Comparison of ENCODE assay signal across 19 cellular contexts in the genomic region with DNA sequence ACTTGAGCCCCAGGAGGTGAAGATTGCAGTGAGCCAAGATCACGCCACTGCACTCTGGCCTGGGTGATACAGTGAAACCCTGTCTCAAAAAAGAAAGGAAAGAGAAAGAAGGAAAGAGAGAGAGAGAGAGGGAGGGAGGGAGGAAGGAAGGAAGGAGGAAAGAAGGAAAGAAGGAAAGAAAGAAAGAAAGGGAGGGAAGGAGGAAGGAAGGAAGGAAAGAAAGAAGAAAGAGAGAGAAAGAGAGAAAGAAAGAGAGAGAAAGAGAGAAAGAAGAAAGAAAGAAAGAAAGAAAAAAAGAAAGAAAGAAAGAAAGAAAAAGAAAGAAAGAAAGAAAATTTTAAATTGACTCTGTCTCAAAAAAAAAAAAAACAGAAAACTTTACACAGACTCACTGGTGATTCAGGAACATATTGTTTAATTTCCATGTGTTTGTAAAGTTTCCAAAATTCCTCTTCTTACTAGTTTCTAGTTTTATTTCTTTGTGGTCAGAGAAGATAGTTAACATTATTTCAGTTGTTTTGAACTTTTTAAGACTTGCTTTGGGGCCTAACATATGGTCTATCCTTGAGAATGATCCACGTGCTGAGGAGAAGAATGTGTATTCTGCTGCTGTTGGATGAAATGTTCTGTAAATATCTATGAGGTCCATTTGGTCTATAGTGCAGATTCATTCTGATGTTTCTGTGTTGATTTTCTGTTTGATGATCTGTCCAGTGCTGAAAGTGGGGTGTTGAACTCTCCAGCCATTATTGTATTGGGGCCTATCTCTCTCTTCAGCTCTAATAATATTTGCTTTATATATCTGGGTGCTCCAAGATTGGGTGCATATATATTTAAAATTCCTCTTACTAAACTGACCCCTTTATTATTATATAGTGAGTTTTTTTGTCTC.
DNase-seq lines count a peak whose midpoint lies in the region; ATAC-seq, FAIRE-seq and TF ChIP-seq lines count a peak whose summit lies in the region.
"Had no signal": no experiment of that assay in that cellular context is flagged by ENCODE, and none has a peak within 500 bp of the region (broad histone marks: within the 10 kb centered on the region; RNA-seq: fewer than 3 reads in every experiment).

No MANE protein-coding gene starts in this region.

- no peak overlapping the region for H3K4me3 ChIP-seq in AG09309 (ENCODE audit: control insufficient read depth, low read depth, low read length)
- no peak overlapping the region for H3K4me3 ChIP-seq in GM23248
- no peak overlapping the region for H3K4me3 ChIP-seq in GM12878
- H3K4me3 ChIP-seq in fibroblast of villous mesenchyme (ENCODE audit: low read depth, low read length) = no peak overlapping the region

- 21 to 24% methylated on average over 2 of the region's 2 CpGs for WGBS in GM23248 (ENCODE audit: low coverage in 1 of 2, low lambda C conversion rate in 2 of 2, missing lambda C conversion rate in 2 of 2), 2 experiments
- WGBS in GM12878 (ENCODE audit: insufficient coverage, insufficient replicate concordance, low lambda C conversion rate, missing lambda C conversion rate) = 17% methylated on average over 2 of the region's 2 CpGs

- no peak for TF ChIP-seq EP300 in GM12878 (IDR thresholded peaks at IDR 0.05; ENCODE audit: borderline replicate concordance in 1 of 2, control insufficient read depth in 1 of 2, low read depth in 2 of 2, low read length in 2 of 2)

- no peaks in the 10 kb centered on the region for H3K9me2 ChIP-seq in GM23248 (ENCODE audit: insufficient read depth)

- peaks cover under 1% of the 10 kb centered on the region; the same call in 1 of the 2 replicates for H3K4me1 ChIP-seq in GM23248 (ENCODE audit: insufficient read depth)
- no peaks in the 10 kb centered on the region for H3K4me1 ChIP-seq in GM12878 (ENCODE audit: control insufficient read depth, insufficient read depth, low read length)

- RAD21 ChIA-PET in GM12878 (lab: Charles Lee; ENCODE audit: unreplicated experiment) = no interaction called here

- POLR2A ChIA-PET in GM12878 (lab: Charles Lee) = no interaction called here

- H3K27me3 ChIP-seq in GM23248 (replicated peaks; ENCODE audit: insufficient read depth) = no peaks in the 10 kb centered on the region
- no peaks in the 10 kb centered on the region; a peak in 1 of 4 replicates for H3K27me3 ChIP-seq in GM12878 (replicated peaks in 1 of 2; ENCODE audit: control insufficient read depth in 2 of 2, insufficient read depth in 2 of 2, low read length in 1 of 2)

- H3K79me2 ChIP-seq in GM23248 (ENCODE audit: insufficient read depth) = no peaks in the 10 kb centered on the region
- no peaks in the 10 kb centered on the region for H3K79me2 ChIP-seq in GM12878 (ENCODE audit: control insufficient read depth, insufficient read depth, low read length)

- H3K9me3 ChIP-seq in GM23248 (ENCODE audit: low read depth) (no peaks in the 10 kb centered on the region), GM12878 (replicated peaks; ENCODE audit: control insufficient read depth, insufficient read depth, low read length) (no peaks in the 10 kb centered on the region)

- no peak for TF ChIP-seq RAD21 in GM12878 (IDR thresholded peaks at IDR 0.05; ENCODE audit: insufficient read depth, low read depth, low read length)

- H2AFZ ChIP-seq in GM23248 (no peak overlapping the region), GM12878 (ENCODE audit: control insufficient read depth, low read depth, low read length) (no peak overlapping the region)

- no peaks in the 10 kb centered on the region for H3K36me3 ChIP-seq in GM23248 (ENCODE audit: low read depth)
- H3K36me3 ChIP-seq in GM12878 (ENCODE audit: control insufficient read depth in 2 of 2, insufficient read depth in 2 of 2, low read length in 1 of 2) = no peaks in the 10 kb centered on the region

- DNase-seq in AG09309 (ENCODE audit: low read depth) = peak; percentile 58
- peak; percentile 23 for DNase-seq in GM23248
- DNase-seq in GM12878 (ENCODE audit: low read depth, low spot score) = no peak
- DNase-seq in fibroblast of villous mesenchyme (ENCODE audit: low read depth) = peak; percentile 64
- no peak for DNase-seq in HuH-7 (ENCODE audit: low spot score)
- DNase-seq in occipital lobe (lab: John Stamatoyannopoulos, UW) = no peak
- DNase-seq in NCI-H526 treated with DMSO at 0.1 percent for 48 hours (lab: John Stamatoyannopoulos, UW) = no peak
- DNase-seq: CD4-positive, alpha-beta memory T cell; DND-41; H9; MM.1S; NCI-H1105; NCI-H187 treated with DMSO at 0.1 percent for 48 hours; NCI-H2171; NCI-H446 treated with DMSO at 0.1 percent for 48 hours; NCI-H82; Right ventricle myocardium superior had no signal

- H4K20me1 ChIP-seq in GM23248 (ENCODE audit: insufficient read depth) (no peaks in the 10 kb centered on the region), GM12878 (ENCODE audit: control insufficient read depth, insufficient read depth) (no peaks in the 10 kb centered on the region)

- TF ChIP-seq CTCF in AG09309 (IDR thresholded peaks at IDR 0.05; ENCODE audit: control insufficient read depth, insufficient read depth, low read depth, low read length, missing control alignments) (no peak), GM12878 (IDR thresholded peaks at IDR 0.05 in 2 of 3, conservative IDR thresholded peaks at IDR 0.05 in 1 of 3; ENCODE audit: control insufficient read depth in 2 of 3, extremely low read depth in 1 of 3, insufficient read depth in 1 of 3, low read depth in 3 of 3, low read length in 3 of 3) (no peak), fibroblast of villous mesenchyme (IDR thresholded peaks at IDR 0.05; ENCODE audit: insufficient read depth, low read depth, low read length) (no peak)

- CTCF ChIA-PET in GM12878 (lab: Yijun Ruan, JAX) = no interaction called here

- no peak overlapping the region for H3K27ac ChIP-seq in GM23248
- H3K27ac ChIP-seq in GM12878 (ENCODE audit: control insufficient read depth, insufficient read depth) = no peak overlapping the region

- intact Hi-C loops in GM12878 (cut with micrococcal nuclease; ENCODE audit: unreplicated experiment) = no loop called here

- BruUV-seq in GM12878 (replicated peaks; lab: Mats Ljungman, UMichigan) = no TSS peak

- SMC1A ChIA-PET in GM12878 (lab: Charles Lee; ENCODE audit: uncharacterized antibody, unreplicated experiment) = no interaction called here

- no peaks in the 10 kb centered on the region for H3F3A ChIP-seq in GM23248 (ENCODE audit: insufficient read depth)

- TF ChIP-seq POLR2A in GM12878 (IDR thresholded peaks at IDR 0.05; ENCODE audit: low read depth, low read length) = no peak

- in situ Hi-C loops in GM23248 (cut with MboI) (no loop called here), GM12878 (cut with MboI) (no loop called here)

- H3K9ac ChIP-seq in GM23248 (no peak overlapping the region), GM12878 (ENCODE audit: control insufficient read depth, insufficient read depth, low read length) (no peak overlapping the region)

- no peak for FAIRE-seq in GM12878 (lab: Jason Lieb, UNC)

- H3K4me2 ChIP-seq in GM23248 (ENCODE audit: unreplicated experiment) = no peak overlapping the region
- no peak overlapping the region for H3K4me2 ChIP-seq in GM12878 (ENCODE audit: control insufficient read depth, insufficient read depth)

- no peak for ATAC-seq in GM12878
- ATAC-seq in HG02840 (IDR thresholded peaks at IDR 0.05; ENCODE audit: low FRiP score, unreplicated experiment) = no peak
- ATAC-seq: Panc1 had no signal

TF ChIP-seq in GM12878, 131 proteins besides CTCF, POLR2A, EP300 and RAD21:
- TF ChIP-seq JUND (IDR thresholded peaks at IDR 0.05; ENCODE audit: low read depth, low read length) (no peak), ZNF24 (IDR thresholded peaks at IDR 0.05) (no peak), HDGF (IDR thresholded peaks at IDR 0.05) (no peak)
- TF ChIP-seq, protein P1, sequence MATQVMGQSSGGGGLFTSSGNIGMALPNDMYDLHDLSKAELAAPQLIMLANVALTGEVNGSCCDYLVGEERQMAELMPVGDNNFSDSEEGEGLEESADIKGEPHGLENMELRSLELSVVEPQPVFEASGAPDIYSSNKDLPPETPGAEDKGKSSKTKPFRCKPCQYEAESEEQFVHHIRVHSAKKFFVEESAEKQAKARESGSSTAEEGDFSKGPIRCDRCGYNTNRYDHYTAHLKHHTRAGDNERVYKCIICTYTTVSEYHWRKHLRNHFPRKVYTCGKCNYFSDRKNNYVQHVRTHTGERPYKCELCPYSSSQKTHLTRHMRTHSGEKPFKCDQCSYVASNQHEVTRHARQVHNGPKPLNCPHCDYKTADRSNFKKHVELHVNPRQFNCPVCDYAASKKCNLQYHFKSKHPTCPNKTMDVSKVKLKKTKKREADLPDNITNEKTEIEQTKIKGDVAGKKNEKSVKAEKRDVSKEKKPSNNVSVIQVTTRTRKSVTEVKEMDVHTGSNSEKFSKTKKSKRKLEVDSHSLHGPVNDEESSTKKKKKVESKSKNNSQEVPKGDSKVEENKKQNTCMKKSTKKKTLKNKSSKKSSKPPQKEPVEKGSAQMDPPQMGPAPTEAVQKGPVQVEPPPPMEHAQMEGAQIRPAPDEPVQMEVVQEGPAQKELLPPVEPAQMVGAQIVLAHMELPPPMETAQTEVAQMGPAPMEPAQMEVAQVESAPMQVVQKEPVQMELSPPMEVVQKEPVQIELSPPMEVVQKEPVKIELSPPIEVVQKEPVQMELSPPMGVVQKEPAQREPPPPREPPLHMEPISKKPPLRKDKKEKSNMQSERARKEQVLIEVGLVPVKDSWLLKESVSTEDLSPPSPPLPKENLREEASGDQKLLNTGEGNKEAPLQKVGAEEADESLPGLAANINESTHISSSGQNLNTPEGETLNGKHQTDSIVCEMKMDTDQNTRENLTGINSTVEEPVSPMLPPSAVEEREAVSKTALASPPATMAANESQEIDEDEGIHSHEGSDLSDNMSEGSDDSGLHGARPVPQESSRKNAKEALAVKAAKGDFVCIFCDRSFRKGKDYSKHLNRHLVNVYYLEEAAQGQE (IDR thresholded peaks at IDR 0.05; ENCODE audit: low read depth, low read length) = peak; percentile 60; the same call in 1 of the 2 replicates

Comparison
In these comparisons a context has a peak if more than half of its experiments do, and no peak if none do; other contexts are left out.
1. DNase-seq: peak in AG09309 (single experiment), GM23248 (single experiment) and fibroblast of villous mesenchyme (single experiment); none in GM12878 (single experiment), HuH-7 (single experiment), occipital lobe (single experiment) and NCI-H526 treated with DMSO at 0.1 percent for 48 hours (single experiment).